36 cellular contexts compared by ENCODE assay signal in genomic region chr2:154244932-154245331, GRCh38.
"Had no signal": no experiment of that assay in that cellular context is flagged by ENCODE, and none has a peak within 500 bp of the region (broad histone marks: within the 10 kb centered on the region; RNA-seq: fewer than 3 reads in every experiment).

No MANE protein-coding gene starts in this region.

- H3K36me3 ChIP-seq: MG63 had no signal

- H3K9me3 ChIP-seq: MG63 had no signal

- H3K4me3 ChIP-seq: MG63 had no signal

- DNase-seq: Karpas-422, Kasumi-1, MG63, MM.1S, MV-4-11, NCI-H1048, NCI-H1092, NCI-H1092 treated with DMSO at 0.1 percent for 48 hours, NCI-H1105, NCI-H1105 treated with DMSO at 0.1 percent for 48 hours, NCI-H1417, NCI-H1417 treated with DMSO at 0.1 percent for 48 hours, NCI-H1436, NCI-H1436 treated with DMSO at 0.1 percent for 48 hours, NCI-H146, NCI-H1694, NCI-H1694 treated with DMSO at 0.1 percent for 48 hours, NCI-H187, NCI-H187 treated with DMSO at 0.1 percent for 48 hours, NCI-H1930, NCI-H2029, NCI-H2029 treated with DMSO at 0.1 percent for 48 hours, NCI-H2081, NCI-H2081 treated with DMSO at 0.1 percent for 48 hours, NCI-H2107, NCI-H2171, NCI-H2171 treated with DMSO at 0.1 percent for 48 hours, NCI-H2227 treated with DMSO at 0.1 percent for 48 hours, NCI-H226, NCI-H345, NCI-H446, NCI-H446 treated with DMSO at 0.1 percent for 48 hours, NCI-H510A, NCI-H510A treated with DMSO at 0.1 percent for 48 hours, NCI-H524 treated with DMSO at 0.1 percent for 48 hours, NCI-H526 had no signal
